In the genomic region with DNA sequence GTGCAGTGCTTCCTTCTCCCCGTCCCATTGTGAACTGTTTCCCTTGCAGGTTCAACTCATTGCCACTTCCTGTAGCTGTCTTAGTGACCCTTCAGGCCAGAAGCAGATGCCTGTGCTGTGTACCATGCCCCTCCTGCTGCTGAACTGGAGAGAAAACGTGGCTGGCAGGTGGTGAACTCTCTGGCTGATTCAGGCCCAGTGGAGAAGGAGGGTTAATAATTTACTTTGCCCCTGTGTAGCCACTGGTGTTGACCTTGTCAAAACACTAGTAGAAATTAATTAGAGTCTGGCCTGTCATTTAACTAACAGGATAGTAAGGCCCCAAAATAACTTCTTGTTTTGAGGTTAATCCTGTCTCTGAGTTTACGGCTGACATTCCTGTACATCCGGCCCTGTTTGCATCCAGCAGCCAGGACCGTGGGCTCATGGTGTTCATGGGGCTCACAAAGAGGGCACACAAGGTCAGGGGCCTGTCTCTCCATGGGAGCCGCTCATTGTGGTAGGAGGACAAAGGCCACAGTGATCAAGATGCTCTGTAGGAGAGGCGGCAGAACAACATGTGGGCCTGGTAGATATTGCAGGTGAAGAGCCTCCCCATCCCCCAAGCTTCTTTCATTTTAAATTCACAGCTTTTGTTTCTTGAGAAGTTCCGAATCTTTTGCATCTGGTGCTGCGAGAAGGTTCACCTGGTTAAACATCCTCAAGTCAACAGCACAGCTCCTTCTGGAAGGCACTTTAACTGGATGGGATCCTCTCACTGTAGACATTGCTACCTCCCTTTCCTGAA, we compare ENCODE assay signal across 1 cellular context.
TF ChIP-seq lines count a peak whose summit lies in the region.

No MANE protein-coding gene starts in this region.

TF ChIP-seq in HepG2, 621 proteins besides CTCF, POLR2A, EP300 and RAD21 (continued from another document and continues in another):
- TF ChIP-seq, protein P1, sequence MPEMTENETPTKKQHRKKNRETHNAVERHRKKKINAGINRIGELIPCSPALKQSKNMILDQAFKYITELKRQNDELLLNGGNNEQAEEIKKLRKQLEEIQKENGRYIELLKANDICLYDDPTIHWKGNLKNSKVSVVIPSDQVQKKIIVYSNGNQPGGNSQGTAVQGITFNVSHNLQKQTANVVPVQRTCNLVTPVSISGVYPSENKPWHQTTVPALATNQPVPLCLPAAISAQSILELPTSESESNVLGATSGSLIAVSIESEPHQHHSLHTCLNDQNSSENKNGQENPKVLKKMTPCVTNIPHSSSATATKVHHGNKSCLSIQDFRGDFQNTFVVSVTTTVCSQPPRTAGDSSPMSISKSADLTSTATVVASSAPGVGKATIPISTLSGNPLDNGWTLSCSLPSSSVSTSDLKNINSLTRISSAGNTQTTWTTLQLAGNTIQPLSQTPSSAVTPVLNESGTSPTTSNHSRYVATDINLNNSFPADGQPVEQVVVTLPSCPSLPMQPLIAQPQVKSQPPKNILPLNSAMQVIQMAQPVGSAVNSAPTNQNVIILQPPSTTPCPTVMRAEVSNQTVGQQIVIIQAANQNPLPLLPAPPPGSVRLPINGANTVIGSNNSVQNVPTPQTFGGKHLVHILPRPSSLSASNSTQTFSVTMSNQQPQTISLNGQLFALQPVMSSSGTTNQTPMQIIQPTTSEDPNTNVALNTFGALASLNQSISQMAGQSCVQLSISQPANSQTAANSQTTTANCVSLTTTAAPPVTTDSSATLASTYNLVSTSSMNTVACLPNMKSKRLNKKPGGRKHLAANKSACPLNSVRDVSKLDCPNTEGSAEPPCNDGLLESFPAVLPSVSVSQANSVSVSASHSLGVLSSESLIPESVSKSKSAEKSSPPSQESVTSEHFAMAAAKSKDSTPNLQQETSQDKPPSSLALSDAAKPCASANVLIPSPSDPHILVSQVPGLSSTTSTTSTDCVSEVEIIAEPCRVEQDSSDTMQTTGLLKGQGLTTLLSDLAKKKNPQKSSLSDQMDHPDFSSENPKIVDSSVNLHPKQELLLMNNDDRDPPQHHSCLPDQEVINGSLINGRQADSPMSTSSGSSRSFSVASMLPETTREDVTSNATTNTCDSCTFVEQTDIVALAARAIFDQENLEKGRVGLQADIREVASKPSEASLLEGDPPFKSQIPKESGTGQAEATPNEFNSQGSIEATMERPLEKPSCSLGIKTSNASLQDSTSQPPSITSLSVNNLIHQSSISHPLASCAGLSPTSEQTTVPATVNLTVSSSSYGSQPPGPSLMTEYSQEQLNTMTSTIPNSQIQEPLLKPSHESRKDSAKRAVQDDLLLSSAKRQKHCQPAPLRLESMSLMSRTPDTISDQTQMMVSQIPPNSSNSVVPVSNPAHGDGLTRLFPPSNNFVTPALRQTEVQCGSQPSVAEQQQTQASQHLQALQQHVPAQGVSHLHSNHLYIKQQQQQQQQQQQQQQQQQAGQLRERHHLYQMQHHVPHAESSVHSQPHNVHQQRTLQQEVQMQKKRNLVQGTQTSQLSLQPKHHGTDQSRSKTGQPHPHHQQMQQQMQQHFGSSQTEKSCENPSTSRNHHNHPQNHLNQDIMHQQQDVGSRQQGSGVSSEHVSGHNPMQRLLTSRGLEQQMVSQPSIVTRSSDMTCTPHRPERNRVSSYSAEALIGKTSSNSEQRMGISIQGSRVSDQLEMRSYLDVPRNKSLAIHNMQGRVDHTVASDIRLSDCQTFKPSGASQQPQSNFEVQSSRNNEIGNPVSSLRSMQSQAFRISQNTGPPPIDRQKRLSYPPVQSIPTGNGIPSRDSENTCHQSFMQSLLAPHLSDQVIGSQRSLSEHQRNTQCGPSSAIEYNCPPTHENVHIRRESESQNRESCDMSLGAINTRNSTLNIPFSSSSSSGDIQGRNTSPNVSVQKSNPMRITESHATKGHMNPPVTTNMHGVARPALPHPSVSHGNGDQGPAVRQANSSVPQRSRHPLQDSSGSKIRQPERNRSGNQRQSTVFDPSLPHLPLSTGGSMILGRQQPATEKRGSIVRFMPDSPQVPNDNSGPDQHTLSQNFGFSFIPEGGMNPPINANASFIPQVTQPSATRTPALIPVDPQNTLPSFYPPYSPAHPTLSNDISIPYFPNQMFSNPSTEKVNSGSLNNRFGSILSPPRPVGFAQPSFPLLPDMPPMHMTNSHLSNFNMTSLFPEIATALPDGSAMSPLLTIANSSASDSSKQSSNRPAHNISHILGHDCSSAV (CRISPR knock-in tag; IDR thresholded peaks at IDR 0.05; ENCODE audit: borderline replicate concordance), result no peak
- TF ChIP-seq, protein P2, sequence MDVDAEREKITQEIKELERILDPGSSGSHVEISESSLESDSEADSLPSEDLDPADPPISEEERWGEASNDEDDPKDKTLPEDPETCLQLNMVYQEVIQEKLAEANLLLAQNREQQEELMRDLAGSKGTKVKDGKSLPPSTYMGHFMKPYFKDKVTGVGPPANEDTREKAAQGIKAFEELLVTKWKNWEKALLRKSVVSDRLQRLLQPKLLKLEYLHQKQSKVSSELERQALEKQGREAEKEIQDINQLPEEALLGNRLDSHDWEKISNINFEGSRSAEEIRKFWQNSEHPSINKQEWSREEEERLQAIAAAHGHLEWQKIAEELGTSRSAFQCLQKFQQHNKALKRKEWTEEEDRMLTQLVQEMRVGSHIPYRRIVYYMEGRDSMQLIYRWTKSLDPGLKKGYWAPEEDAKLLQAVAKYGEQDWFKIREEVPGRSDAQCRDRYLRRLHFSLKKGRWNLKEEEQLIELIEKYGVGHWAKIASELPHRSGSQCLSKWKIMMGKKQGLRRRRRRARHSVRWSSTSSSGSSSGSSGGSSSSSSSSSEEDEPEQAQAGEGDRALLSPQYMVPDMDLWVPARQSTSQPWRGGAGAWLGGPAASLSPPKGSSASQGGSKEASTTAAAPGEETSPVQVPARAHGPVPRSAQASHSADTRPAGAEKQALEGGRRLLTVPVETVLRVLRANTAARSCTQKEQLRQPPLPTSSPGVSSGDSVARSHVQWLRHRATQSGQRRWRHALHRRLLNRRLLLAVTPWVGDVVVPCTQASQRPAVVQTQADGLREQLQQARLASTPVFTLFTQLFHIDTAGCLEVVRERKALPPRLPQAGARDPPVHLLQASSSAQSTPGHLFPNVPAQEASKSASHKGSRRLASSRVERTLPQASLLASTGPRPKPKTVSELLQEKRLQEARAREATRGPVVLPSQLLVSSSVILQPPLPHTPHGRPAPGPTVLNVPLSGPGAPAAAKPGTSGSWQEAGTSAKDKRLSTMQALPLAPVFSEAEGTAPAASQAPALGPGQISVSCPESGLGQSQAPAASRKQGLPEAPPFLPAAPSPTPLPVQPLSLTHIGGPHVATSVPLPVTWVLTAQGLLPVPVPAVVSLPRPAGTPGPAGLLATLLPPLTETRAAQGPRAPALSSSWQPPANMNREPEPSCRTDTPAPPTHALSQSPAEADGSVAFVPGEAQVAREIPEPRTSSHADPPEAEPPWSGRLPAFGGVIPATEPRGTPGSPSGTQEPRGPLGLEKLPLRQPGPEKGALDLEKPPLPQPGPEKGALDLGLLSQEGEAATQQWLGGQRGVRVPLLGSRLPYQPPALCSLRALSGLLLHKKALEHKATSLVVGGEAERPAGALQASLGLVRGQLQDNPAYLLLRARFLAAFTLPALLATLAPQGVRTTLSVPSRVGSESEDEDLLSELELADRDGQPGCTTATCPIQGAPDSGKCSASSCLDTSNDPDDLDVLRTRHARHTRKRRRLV (CRISPR knock-in tag; IDR thresholded peaks at IDR 0.05), result 0 out of 2 replicates have a peak, but pooled peaks have one; percentile 61
- TF ChIP-seq ZXDC (CRISPR knock-in tag; IDR thresholded peaks at IDR 0.05), result no peak; the same call in 1 of the 2 replicates
- no peak for TF ChIP-seq KAT2B (IDR thresholded peaks at IDR 0.05; ENCODE audit: borderline replicate concordance, low read depth, low read length)
- TF ChIP-seq POGZ (CRISPR knock-in tag; IDR thresholded peaks at IDR 0.05), result peak; percentile 75
- TF ChIP-seq ZNF572 (CRISPR knock-in tag; IDR thresholded peaks at IDR 0.05), result 0 out of 2 replicates have a peak, but pooled peaks have one; percentile 16
- no peak for TF ChIP-seq ZNF660 (CRISPR knock-in tag; IDR thresholded peaks at IDR 0.05; ENCODE audit: borderline replicate concordance, low read depth)
- TF ChIP-seq SOX13 (IDR thresholded peaks at IDR 0.05), result peak; percentile 84; the same call in 1 of the 2 replicates
- peak in 1 of 2 experiments; percentile 92; a peak in 2 of 4 replicates for TF ChIP-seq SOX13 (CRISPR knock-in tag; conservative IDR thresholded peaks at IDR 0.05 in 1 of 2, IDR thresholded peaks at IDR 0.05 in 1 of 2)
- TF ChIP-seq CENPT (CRISPR knock-in tag; IDR thresholded peaks at IDR 0.05; ENCODE audit: low read depth), result no peak
- no peak; the same call in 1 of the 2 replicates for TF ChIP-seq ZNF570 (CRISPR knock-in tag; IDR thresholded peaks at IDR 0.05; ENCODE audit: borderline replicate concordance)
- no peak for TF ChIP-seq ZNF720 (CRISPR knock-in tag; IDR thresholded peaks at IDR 0.05)
- TF ChIP-seq ZNF7 (CRISPR knock-in tag; IDR thresholded peaks at IDR 0.05), result no peak
- TF ChIP-seq ZNF749 (CRISPR knock-in tag; IDR thresholded peaks at IDR 0.05; ENCODE audit: borderline replicate concordance), result peak; percentile 88; the same call in 1 of the 2 replicates
- TF ChIP-seq DMAP1 (CRISPR knock-in tag; IDR thresholded peaks at IDR 0.05), result peak; percentile 92; the same call in 1 of the 2 replicates
- no peak for TF ChIP-seq ZFP36L2 (CRISPR knock-in tag; IDR thresholded peaks at IDR 0.05)
- TF ChIP-seq ZNF850 (CRISPR knock-in tag; conservative IDR thresholded peaks at IDR 0.05), result no peak
- peak; percentile 66; the same call in 1 of the 2 replicates for TF ChIP-seq NFKBIZ (CRISPR knock-in tag; IDR thresholded peaks at IDR 0.05)
- TF ChIP-seq PATZ1 (CRISPR knock-in tag; IDR thresholded peaks at IDR 0.05), result peak; percentile 61
- TF ChIP-seq SMAD1 (CRISPR knock-in tag; IDR thresholded peaks at IDR 0.05; ENCODE audit: borderline replicate concordance, low read depth), result no peak; the same call in 1 of the 2 replicates
- TF ChIP-seq NFATC3 (CRISPR knock-in tag; IDR thresholded peaks at IDR 0.05), result no peak
- peak; percentile 79 for TF ChIP-seq ARID5B (CRISPR knock-in tag; IDR thresholded peaks at IDR 0.05)
- TF ChIP-seq GATAD2A (CRISPR knock-in tag; IDR thresholded peaks at IDR 0.05), result peak; percentile 86
- peak; percentile 17; the same call in 1 of the 2 replicates for TF ChIP-seq JUND (CRISPR knock-in tag; IDR thresholded peaks at IDR 0.05)
- TF ChIP-seq ZSCAN12 (CRISPR knock-in tag; IDR thresholded peaks at IDR 0.05), result no peak
- TF ChIP-seq ZNF354B (CRISPR knock-in tag; IDR thresholded peaks at IDR 0.05), result no peak
- peak; percentile 31 for TF ChIP-seq TBL1XR1 (IDR thresholded peaks at IDR 0.05; ENCODE audit: borderline replicate concordance, low read length, partially characterized antibody)
- peak; percentile 77 for TF ChIP-seq ZFY (CRISPR knock-in tag; IDR thresholded peaks at IDR 0.05)
- TF ChIP-seq ZBTB7A (CRISPR knock-in tag; IDR thresholded peaks at IDR 0.05), result peak; percentile 51; the same call in 1 of the 2 replicates
- peak; percentile 81; the same call in 1 of the 2 replicates for TF ChIP-seq SAP130 (CRISPR knock-in tag; IDR thresholded peaks at IDR 0.05; ENCODE audit: low read depth)
- TF ChIP-seq SALL2 (CRISPR knock-in tag; IDR thresholded peaks at IDR 0.05), result peak; percentile 51; the same call in 1 of the 2 replicates
- peak; percentile 30; the same call in 1 of the 2 replicates for TF ChIP-seq ZNF766 (CRISPR knock-in tag; IDR thresholded peaks at IDR 0.05; ENCODE audit: borderline replicate concordance)
